12 cellular contexts compared by ENCODE assay signal in genomic region chr22:29385305-29385704, GRCh38. TPM values are rescaled to one million over a fixed set of nuclear protein-coding genes. Genes with fewer than 3 reads are reported as not detected.
DNase-seq lines count a peak whose midpoint lies in the region; ATAC-seq and TF ChIP-seq lines count a peak whose summit lies in the region.
"Had no signal": no experiment of that assay in that cellular context is flagged by ENCODE, and none has a peak within 500 bp of the region (broad histone marks: within the 10 kb centered on the region; RNA-seq: fewer than 3 reads in every experiment).

No MANE protein-coding gene starts in this region.

- peak overlapping the region in 2 of 5 experiments; percentile 14 to 54 for H3K27ac Mint-ChIP-seq in brain
- peak overlapping the region; percentile 33 to 71 for H3K27ac Mint-ChIP-seq in natural killer cell treated with Interleukin-12 subunit alpha and Interleukin-12 subunit beta and Interleukin-15 and Interleukin-18, amount 100 ng/mL, for 72 hours

- no peaks in the 10 kb centered on the region for H3K9me3 Mint-ChIP-seq in brain
- no peaks in the 10 kb centered on the region for H3K9me3 Mint-ChIP-seq in natural killer cell treated with Interleukin-12 subunit alpha and Interleukin-12 subunit beta and Interleukin-15 and Interleukin-18, amount 100 ng/mL, for 72 hours
- H3K9me3 Mint-ChIP-seq: activated T-cell treated with anti-CD3 and anti-CD28 coated beads, Interleukin-2, amount 50 U/mL, for 4 hours had no signal

- intact Hi-C loops in left colon (cut with DNase I, micrococcal nuclease), result no loop called here

- TF ChIP-seq CTCF in C4-2B (conservative IDR thresholded peaks at IDR 0.05) (no peak), brain (conservative IDR thresholded peaks at IDR 0.05) (no peak)

- ATAC-seq in natural killer cell treated with Interleukin-12 subunit alpha and Interleukin-12 subunit beta and Interleukin-15 and Interleukin-18, amount 100 ng/mL, for 72 hours, result no peak
- ATAC-seq in GM21447 (IDR thresholded peaks at IDR 0.05; ENCODE audit: unreplicated experiment) (no peak), left colon (no peak)
- ATAC-seq: activated T-cell treated with anti-CD3 and anti-CD28 coated beads, Interleukin-2, amount 50 U/mL, for 4 hours had no signal

- peak overlapping the region in 4 of 5 experiments; percentile 44 to 75 (median 54) for H3K4me3 Mint-ChIP-seq in brain
- peak overlapping the region; percentile 9 for H3K4me3 Mint-ChIP-seq in natural killer cell treated with Interleukin-12 subunit alpha and Interleukin-12 subunit beta and Interleukin-15 and Interleukin-18, amount 100 ng/mL, for 72 hours

- DNase-seq in HuH-7 (ENCODE audit: low spot score) (peak; percentile 61), putamen (ENCODE audit: low spot score) (no peak), left colon (no peak), KG1 (lab: John Stamatoyannopoulos, UW) (no peak)
- DNase-seq in natural killer cell treated with Interleukin-12 subunit alpha and Interleukin-12 subunit beta and Interleukin-15 and Interleukin-18, amount 100 ng/mL, for 72 hours (ENCODE audit: low spot score), result no peak
- DNase-seq: activated T-cell treated with anti-CD3 and anti-CD28 coated beads, Interleukin-2, amount 50 U/mL, for 4 hours; glutamatergic neuron; left ventricle myocardium inferior; ovary had no signal

- peaks cover 31% of the 10 kb centered on the region for H3K4me1 Mint-ChIP-seq in brain
- H3K4me1 Mint-ChIP-seq in natural killer cell treated with Interleukin-12 subunit alpha and Interleukin-12 subunit beta and Interleukin-15 and Interleukin-18, amount 100 ng/mL, for 72 hours (ENCODE audit: low read depth in 2 of 2), result peaks cover 41 to 58% of the 10 kb centered on the region in 2 donors

- H3K36me3 Mint-ChIP-seq in brain, result no peaks in the 10 kb centered on the region
- H3K36me3 Mint-ChIP-seq in natural killer cell treated with Interleukin-12 subunit alpha and Interleukin-12 subunit beta and Interleukin-15 and Interleukin-18, amount 100 ng/mL, for 72 hours, result no peaks in the 10 kb centered on the region

- H3K27me3 Mint-ChIP-seq in brain, result no peaks in the 10 kb centered on the region
- no peaks in the 10 kb centered on the region for H3K27me3 Mint-ChIP-seq in natural killer cell treated with Interleukin-12 subunit alpha and Interleukin-12 subunit beta and Interleukin-15 and Interleukin-18, amount 100 ng/mL, for 72 hours

- peak overlapping the region; percentile 52; the same call in 1 of the 2 replicates for H3K27ac ChIP-seq in C4-2B
- H3K27ac ChIP-seq: ovary had no signal

RNA-seq across cellular contexts. Expression of gene AP1B1, which starts 3.1 kb away (rescaled TPM):
- 92.7 TPM for polyA plus RNA-seq in brain (ENCODE audit: insufficient read depth, low read depth, low replicate concordance)
- 100 to 1,000 TPM in 1 of 2 donors, 10 to 100 TPM in 1; 95.7 to 106 TPM for total RNA-seq in natural killer cell treated with Interleukin-12 subunit alpha and Interleukin-12 subunit beta and Interleukin-15 and Interleukin-18, amount 100 ng/mL, for 72 hours
- 100 to 1,000 TPM in 1 of 2 donors, 10 to 100 TPM in 1; 96.3 to 100 TPM for total RNA-seq in left colon

RNA-seq across cellular contexts. Expression of gene RFPL1, which starts 53.1 kb away (rescaled TPM):
- not detected for polyA plus RNA-seq in brain (ENCODE audit: insufficient read depth, low read depth, low replicate concordance)
- not detected for total RNA-seq in natural killer cell treated with Interleukin-12 subunit alpha and Interleukin-12 subunit beta and Interleukin-15 and Interleukin-18, amount 100 ng/mL, for 72 hours
- total RNA-seq in left colon, result not detected
- total RNA-seq: activated T-cell treated with anti-CD3 and anti-CD28 coated beads, Interleukin-2, amount 50 U/mL, for 4 hours; left ventricle myocardium inferior; ovary had no signal
- polyA plus RNA-seq: ovary had no signal
